In genomic region chr2:150853258-150853657, GRCh38 we compare ENCODE assay signal across 22 cellular contexts.
"Had no signal": no experiment of that assay in that cellular context is flagged by ENCODE, and none has a peak within 500 bp of the region (broad histone marks: within the 10 kb centered on the region; RNA-seq: fewer than 3 reads in every experiment).

No MANE protein-coding gene starts in this region.

- DNase-seq: activated CD4-positive, alpha-beta memory T cell treated with anti-CD3 and anti-CD28 coated beads for 36 hours; activated CD4-positive, alpha-beta T cell treated with anti-CD3 and anti-CD28 coated beads, Interleukin-2, amount 10 ng/mL, durations not matched to agents 7 days and 5 days; activated CD4-positive, CD25-positive, alpha-beta regulatory T cell; activated CD8-positive, alpha-beta memory T cell treated with anti-CD3 and anti-CD28 coated beads for 24 hours; activated effector memory CD4-positive, alpha-beta T cell treated with anti-CD3 and anti-CD28 coated beads, Interleukin-2, amount 50 U/mL, for 16 hours; activated naive CD4-positive, alpha-beta T cell treated with Interleukin-2 at 50 U/mL for 16 hours; activated naive CD8-positive, alpha-beta T cell treated with anti-CD3 and anti-CD28 coated beads, Interleukin-2, amount 50 U/mL, for 24 hours; activated T-cell treated with anti-CD3 and anti-CD28 coated beads, Interleukin-2, amount 50 U/mL, for 4 hours; amniotic stem cell; Karpas-422; MM.1S; NCI-H1105 treated with DMSO at 0.1 percent for 48 hours; NCI-H1436 treated with DMSO at 0.1 percent for 48 hours; NCI-H187 treated with DMSO at 0.1 percent for 48 hours; NCI-H2081 treated with DMSO at 0.1 percent for 48 hours; NCI-H510A treated with DMSO at 0.1 percent for 48 hours; PC-3; SHP77 treated with DMSO at 0.1 percent for 48 hours; T-helper 17 cell; T-helper 9 cell had no signal

- ATAC-seq: activated naive CD4-positive, alpha-beta T cell treated with anti-CD3 and anti-CD28 coated beads, Interleukin-2, amount 50 U/mL, for 72 hours; activated naive CD8-positive, alpha-beta T cell treated with anti-CD3 and anti-CD28 coated beads, Interleukin-2, amount 50 U/mL, for 24 hours; activated T-cell treated with anti-CD3 and anti-CD28 coated beads, Interleukin-2, amount 50 U/mL, for 4 hours; PC-3; T-helper 17 cell had no signal

- H3K27ac ChIP-seq: VCaP had no signal
